ENCODE assay signal across 17 cellular contexts in genomic region chrX:3592184-3592583, GRCh38.
"Had no signal": no experiment of that assay in that cellular context is flagged by ENCODE, and none has a peak within 500 bp of the region (broad histone marks: within the 10 kb centered on the region; RNA-seq: fewer than 3 reads in every experiment).

No MANE protein-coding gene starts in this region.

- H3K27ac Mint-ChIP-seq: activated CD4-positive, alpha-beta memory T cell treated with anti-CD3 and anti-CD28 coated beads for 36 hours; T-cell; type B pancreatic cell had no signal

- ATAC-seq: foreskin keratinocyte, left cardiac atrium, lower lobe of right lung, psoas muscle, right lobe of liver, T-cell had no signal

- H3K4me3 Mint-ChIP-seq: activated CD4-positive, alpha-beta memory T cell treated with anti-CD3 and anti-CD28 coated beads for 36 hours; naive B cell; T-cell; type B pancreatic cell had no signal

- H3K27me3 Mint-ChIP-seq: activated CD4-positive, alpha-beta memory T cell treated with anti-CD3 and anti-CD28 coated beads for 36 hours; naive B cell; T-cell; type B pancreatic cell had no signal

- H3K9me3 ChIP-seq: lower lobe of right lung, psoas muscle, right lobe of liver, spleen had no signal

- H3K27ac ChIP-seq: foreskin keratinocyte, lower lobe of right lung, psoas muscle, right lobe of liver, spleen had no signal

- DNase-seq: activated CD4-positive, alpha-beta memory T cell treated with anti-CD3 and anti-CD28 coated beads for 36 hours; activated CD8-positive, alpha-beta memory T cell treated with anti-CD3 and anti-CD28 coated beads, Interleukin-2, amount 50 U/mL, for 4 hours; activated naive CD4-positive, alpha-beta T cell; aorta; foreskin keratinocyte; left cardiac atrium; lower lobe of right lung; naive B cell; occipital lobe; psoas muscle; right lobe of liver; spleen; stimulated activated CD4-positive, alpha-beta T cell treated with anti-CD3 and anti-CD28 coated beads, Interleukin-1b, Interleukin-23, amount 100 ng/mL, for 48 hours; stimulated activated naive CD4-positive, alpha-beta T cell treated with Interleukin-2 at 50 U/mL for 16 hours; T-cell; T1000 had no signal

- H3K9me3 Mint-ChIP-seq: activated CD4-positive, alpha-beta memory T cell treated with anti-CD3 and anti-CD28 coated beads for 36 hours had no signal

- H3K4me3 ChIP-seq: lower lobe of right lung, psoas muscle, right lobe of liver, spleen had no signal

- H3K27me3 ChIP-seq: foreskin keratinocyte, right lobe of liver, spleen had no signal

- H3K36me3 ChIP-seq: lower lobe of right lung, right lobe of liver, spleen had no signal

- H3K4me1 ChIP-seq: foreskin keratinocyte, lower lobe of right lung, psoas muscle, right lobe of liver, spleen had no signal
